In genomic region chr15:38263996-38264395, GRCh38 we compare ENCODE assay signal across 1 cellular context.
TF ChIP-seq lines count a peak whose summit lies in the region.

No MANE protein-coding gene starts in this region.

TF ChIP-seq in H1, 55 proteins besides CTCF, POLR2A, EP300 and RAD21:
- TF ChIP-seq MAFK (IDR thresholded peaks at IDR 0.05; ENCODE audit: low read depth, low read length) (no peak), JUND (IDR thresholded peaks at IDR 0.05; ENCODE audit: low read length) (no peak), TCF12 (IDR thresholded peaks at IDR 0.05; ENCODE audit: low read depth, low read length) (no peak), GTF2F1 (IDR thresholded peaks at IDR 0.05; ENCODE audit: borderline replicate concordance, low read depth, low read length) (no peak), ATF3 (IDR thresholded peaks at IDR 0.05; ENCODE audit: insufficient read depth, low read depth, low read length) (no peak), TAF7 (optimal IDR thresholded peaks at IDR 0.05; ENCODE audit: borderline replicate concordance, low read depth, low read length) (no peak), BRCA1 (IDR thresholded peaks at IDR 0.05; ENCODE audit: low read depth, low read length) (no peak), ASH2L (IDR thresholded peaks at IDR 0.05; ENCODE audit: low read length) (no peak), NRF1 (IDR thresholded peaks at IDR 0.05; ENCODE audit: low read depth, low read length) (no peak)
